Comparison of ENCODE assay signal across 8 cellular contexts in the genomic region with DNA sequence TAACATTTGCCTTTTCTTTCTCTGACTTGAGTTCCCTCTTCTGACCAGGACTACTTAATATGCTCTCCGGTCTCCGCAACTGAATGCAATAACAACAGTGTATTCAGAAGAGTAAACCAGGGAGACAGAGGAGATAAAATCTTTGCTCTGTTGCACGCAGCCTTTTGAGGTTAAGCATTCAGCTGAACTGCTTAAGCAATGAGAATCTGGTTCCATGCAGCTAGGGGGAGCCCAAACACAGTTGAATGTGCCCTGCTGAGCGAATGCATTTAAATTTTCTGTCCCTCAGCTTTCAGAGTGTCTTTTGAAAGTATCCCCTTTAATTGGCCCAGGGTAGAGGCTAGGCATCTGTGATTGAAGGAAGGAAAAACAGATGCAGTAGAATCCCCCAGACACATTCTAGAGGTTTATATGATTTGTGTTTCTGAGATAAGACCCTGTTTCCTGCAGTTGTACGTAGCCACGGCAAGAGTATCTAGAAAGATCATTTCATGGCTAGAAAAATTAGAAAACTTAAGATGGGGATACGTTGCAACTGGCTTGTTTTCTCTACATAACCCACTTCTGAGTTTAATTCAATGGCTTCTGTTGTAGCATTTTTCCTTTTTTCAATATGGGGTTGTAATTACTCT.
DNase-seq lines count a peak whose midpoint lies in the region; ATAC-seq and TF ChIP-seq lines count a peak whose summit lies in the region.

No MANE protein-coding gene starts in this region.

- H3K4me3 ChIP-seq in HEK293 (ENCODE audit: low read depth, low read length) (no peak overlapping the region), Loucy (ENCODE audit: low read length, poor library complexity, severe bottlenecking) (no peak overlapping the region), coronary artery (peak overlapping the region; percentile 47), right lobe of liver (no peak overlapping the region), tibial artery (no peak overlapping the region)

- no peak overlapping the region for H3K27ac ChIP-seq in 22Rv1
- H3K27ac ChIP-seq in HEK293 (ENCODE audit: extremely low read depth, low read depth, low read length): no peak overlapping the region
- H3K27ac ChIP-seq in coronary artery: no peak overlapping the region
- H3K27ac ChIP-seq in right lobe of liver: no peak overlapping the region
- no peak overlapping the region for H3K27ac ChIP-seq in tibial artery

- no peaks in the 10 kb centered on the region for H3F3A ChIP-seq in Loucy (ENCODE audit: low read depth)

- H3K9me3 ChIP-seq in HEK293 (ENCODE audit: control insufficient read depth, insufficient read depth, low read depth, low read length) (no peaks in the 10 kb centered on the region), Loucy (ENCODE audit: insufficient read depth, low read depth, low read length) (no peaks in the 10 kb centered on the region), right lobe of liver (no peaks in the 10 kb centered on the region), tibial artery (no peaks in the 10 kb centered on the region)

- peak; percentile 86 for TF ChIP-seq CTCF in 22Rv1 (IDR thresholded peaks at IDR 0.05)
- no peak for TF ChIP-seq CTCF in HEK293 (tag by site-specific recombination; IDR thresholded peaks at IDR 0.05)
- TF ChIP-seq CTCF in Loucy (conservative IDR thresholded peaks at IDR 0.05; ENCODE audit: low read length): peak; percentile 79
- peak; percentile 61 for TF ChIP-seq CTCF in coronary artery (IDR thresholded peaks at IDR 0.05)
- TF ChIP-seq CTCF in right lobe of liver (IDR thresholded peaks at IDR 0.05): peak; percentile 71 to 82 (median 80)
- TF ChIP-seq CTCF in tibial artery (IDR thresholded peaks at IDR 0.05): peak; percentile 68 to 73

- WGBS in right lobe of liver (ENCODE audit: insufficient coverage, low coverage, low lambda C conversion rate, missing lambda C conversion rate): 8% methylated on average over 7 of the region's 7 CpGs

- H3K9me2 ChIP-seq in Loucy (replicated peaks; ENCODE audit: low read depth, low read length): no peaks in the 10 kb centered on the region

- ATAC-seq in right lobe of liver: peak; percentile 89 to 93 (median 91)

- H3K36me3 ChIP-seq in HEK293 (ENCODE audit: control insufficient read depth in 2 of 2, insufficient read depth in 1 of 2, low read length in 2 of 2): no peaks in the 10 kb centered on the region
- H3K36me3 ChIP-seq in Loucy (ENCODE audit: insufficient read depth, low read length): no peaks in the 10 kb centered on the region
- H3K36me3 ChIP-seq in right lobe of liver: no peaks in the 10 kb centered on the region
- H3K36me3 ChIP-seq in tibial artery: no peaks in the 10 kb centered on the region

- H4K20me1 ChIP-seq in Loucy (ENCODE audit: insufficient read depth, low read length, poor library complexity, severe bottlenecking): no peaks in the 10 kb centered on the region

- TF ChIP-seq POLR2A in right lobe of liver (IDR thresholded peaks at IDR 0.05): no peak

- CTCF ChIA-PET in HEK293 (lab: Yijun Ruan, JAX): interaction anchor here (0.6 to 1.5 kb wide), 4 partner anchors 10 to 937 kb away, joined by 3 to 6 read pairs (median 4); no protein-coding TSS in a partner anchor

- H3K4me2 ChIP-seq in Loucy (ENCODE audit: low read depth, low read length, poor library complexity, severe bottlenecking): no peak overlapping the region

- no peaks in the 10 kb centered on the region for H3K4me1 ChIP-seq in HEK293 (ENCODE audit: control insufficient read depth, insufficient read depth, low read length)
- H3K4me1 ChIP-seq in Loucy (ENCODE audit: insufficient read depth, low read length, poor library complexity, severe bottlenecking): no peaks in the 10 kb centered on the region
- H3K4me1 ChIP-seq in right lobe of liver: no peaks in the 10 kb centered on the region
- no peaks in the 10 kb centered on the region for H3K4me1 ChIP-seq in tibial artery

- H3K79me2 ChIP-seq in Loucy (ENCODE audit: insufficient read depth, low read length): no peaks in the 10 kb centered on the region

- H3K9ac ChIP-seq in Loucy (ENCODE audit: low read depth, low read length, poor library complexity, severe bottlenecking): no peak overlapping the region

- DNase-seq in GM03348 (ENCODE audit: low spot score): peak; percentile 71
- DNase-seq in RPMI8226: peak; percentile 54
- no peak for DNase-seq in coronary artery (ENCODE audit: low spot score)
- DNase-seq in right lobe of liver: peak in 2 of 3 donors; percentile 21 to 52
- DNase-seq in tibial artery: peak; percentile 65 to 71

- no peak overlapping the region for H2AFZ ChIP-seq in Loucy (ENCODE audit: low read length)

- POLR2A ChIA-PET in HEK293 (lab: Yijun Ruan, JAX): no interaction called here

- no peaks in the 10 kb centered on the region for H3K27me3 ChIP-seq in Loucy (ENCODE audit: insufficient read depth, low read length, poor library complexity, severe bottlenecking)
- no peaks in the 10 kb centered on the region for H3K27me3 ChIP-seq in right lobe of liver
- H3K27me3 ChIP-seq in tibial artery: no peaks in the 10 kb centered on the region

- intact Hi-C loops in right lobe of liver (cut with DNase I) (no loop called here), tibial artery (cut with DNase I; ENCODE audit: low total_unique reads) (no loop called here)

TF ChIP-seq in HEK293, 187 proteins besides CTCF, POLR2A, EP300 and RAD21:
- TF ChIP-seq TRIM28 (IDR thresholded peaks at IDR 0.05; ENCODE audit: borderline replicate concordance, low read length) (0 out of 2 replicates have a peak, but pooled peaks have one; percentile 56), ZNF626 (tag by site-specific recombination; IDR thresholded peaks at IDR 0.05) (no peak)
